Comparison of ENCODE assay signal across 21 cellular contexts in the genomic region with DNA sequence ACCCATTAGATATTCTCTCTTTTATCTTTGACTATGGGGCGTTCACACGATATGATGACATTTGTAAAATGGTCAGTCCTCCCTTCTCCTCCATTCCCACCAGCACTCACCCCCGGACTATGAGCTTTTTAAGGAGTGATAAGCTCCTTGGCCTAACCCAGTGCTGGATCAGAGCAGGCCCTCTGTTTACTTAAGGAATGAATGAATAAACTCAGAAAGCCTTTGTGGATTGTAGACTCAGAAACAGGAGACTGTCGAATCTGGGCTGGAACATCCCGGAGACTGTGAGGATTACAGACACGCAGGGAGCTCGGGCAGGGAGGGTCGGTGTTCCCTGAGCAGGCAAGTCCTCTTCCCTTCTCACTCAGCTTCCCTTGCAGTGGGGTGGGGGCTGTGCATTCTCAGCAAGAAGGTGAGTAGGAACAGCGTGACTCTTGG. TPM values are rescaled to one million over a fixed set of nuclear protein-coding genes. Genes with fewer than 3 reads are reported as not detected.
DNase-seq lines count a peak whose midpoint lies in the region; ATAC-seq and TF ChIP-seq lines count a peak whose summit lies in the region.
"Had no signal": no experiment of that assay in that cellular context is flagged by ENCODE, and none has a peak within 500 bp of the region (broad histone marks: within the 10 kb centered on the region; RNA-seq: fewer than 3 reads in every experiment).

No MANE protein-coding gene starts in this region.

- peak overlapping the region; percentile 12 to 68 (median 57) for H3K27ac Mint-ChIP-seq in nephron
- H3K27ac Mint-ChIP-seq: activated CD8-positive, alpha-beta T cell treated with anti-CD3 and anti-CD28 coated beads for 36 hours; activated T-cell treated with anti-CD3 and anti-CD28 coated beads, Interleukin-2, amount 50 U/mL, for 24 hours had no signal

- peaks cover 38% of the 10 kb centered on the region for H3K4me1 Mint-ChIP-seq in nephron

- H3K9me3 ChIP-seq in right atrium auricular region = no peaks in the 10 kb centered on the region
- H3K9me3 ChIP-seq: ovary had no signal

- H3K4me3 Mint-ChIP-seq in nephron = no peak overlapping the region
- H3K4me3 Mint-ChIP-seq: activated CD8-positive, alpha-beta T cell treated with anti-CD3 and anti-CD28 coated beads for 36 hours; activated T-cell treated with anti-CD3 and anti-CD28 coated beads, Interleukin-2, amount 50 U/mL, for 24 hours had no signal

- H3K36me3 ChIP-seq in right atrium auricular region = no peaks in the 10 kb centered on the region
- no peaks in the 10 kb centered on the region for H3K36me3 ChIP-seq in urinary bladder (ENCODE audit: insufficient read depth)
- H3K36me3 ChIP-seq: ovary had no signal

- H3K4me3 ChIP-seq in right atrium auricular region = no peak overlapping the region
- no peak overlapping the region for H3K4me3 ChIP-seq in fibroblast of the aortic adventitia (ENCODE audit: low read depth, low read length)
- H3K4me3 ChIP-seq in urinary bladder (ENCODE audit: low read depth, low read length) = no peak overlapping the region
- H3K4me3 ChIP-seq: ovary had no signal

- peak; percentile 23 to 70 for ATAC-seq in left cardiac atrium
- no peak for ATAC-seq in GM21360 (IDR thresholded peaks at IDR 0.05; ENCODE audit: unreplicated experiment)
- ATAC-seq: activated CD8-positive, alpha-beta T cell treated with anti-CD3 and anti-CD28 coated beads for 36 hours; esophagus mucosa; stimulated activated naive CD8-positive, alpha-beta T cell treated with anti-CD3 and anti-CD28 coated beads, Interleukin-15, Interleukin-2, amounts not matched to agents 100 U/mL and 50 U/mL, for 24 hours had no signal

- intact Hi-C loops in left cardiac atrium (cut with DNase I) = no loop called here

- no peaks in the 10 kb centered on the region for H3K27me3 ChIP-seq in right atrium auricular region
- H3K27me3 ChIP-seq: ovary had no signal

- H3K9me3 Mint-ChIP-seq in nephron = no peaks in the 10 kb centered on the region
- H3K9me3 Mint-ChIP-seq: activated CD8-positive, alpha-beta T cell treated with anti-CD3 and anti-CD28 coated beads for 36 hours; activated T-cell treated with anti-CD3 and anti-CD28 coated beads, Interleukin-2, amount 50 U/mL, for 24 hours had no signal

- WGBS in urinary bladder = 23% methylated on average over 9 of the region's 9 CpGs

- H3K4me1 ChIP-seq in right atrium auricular region (peaks cover 0 to under 1% of the 10 kb centered on the region in 2 donors), urinary bladder (ENCODE audit: insufficient read depth) (no peaks in the 10 kb centered on the region)

- no peak for TF ChIP-seq CTCF in right atrium auricular region (IDR thresholded peaks at IDR 0.05)
- no peak for TF ChIP-seq CTCF in fibroblast of the aortic adventitia (IDR thresholded peaks at IDR 0.05; ENCODE audit: insufficient read depth, low read length)
- no peak for TF ChIP-seq CTCF in nephron (IDR thresholded peaks at IDR 0.05; ENCODE audit: unreplicated experiment in 3 of 3)

- H3K27me3 Mint-ChIP-seq in nephron (ENCODE audit: low read depth) = peaks cover 9% of the 10 kb centered on the region
- H3K27me3 Mint-ChIP-seq: activated T-cell treated with anti-CD3 and anti-CD28 coated beads, Interleukin-2, amount 50 U/mL, for 24 hours had no signal

- H3K36me3 Mint-ChIP-seq in nephron (ENCODE audit: low read depth) = no peaks in the 10 kb centered on the region

- H3K27ac ChIP-seq in right atrium auricular region (no peak overlapping the region), urinary bladder (ENCODE audit: low read depth) (peak overlapping the region; percentile 27)
- H3K27ac ChIP-seq: ovary had no signal

- DNase-seq in left cardiac atrium (no peak), right atrium auricular region (ENCODE audit: low spot score) (no peak), fibroblast of the aortic adventitia (ENCODE audit: low read depth) (peak; percentile 71), NCI-H2081 (lab: John Stamatoyannopoulos, UW) (no peak)
- DNase-seq in stimulated activated CD4-positive, alpha-beta T cell treated with anti-CD3 and anti-CD28 coated beads, Interleukin-12 subunit alpha, Interleukin-12 subunit beta, amount 100 ng/mL, for 4 hours = no peak
- DNase-seq: activated CD8-positive, alpha-beta T cell treated with anti-CD3 and anti-CD28 coated beads for 36 hours; activated naive CD4-positive, alpha-beta T cell treated with Interleukin-2 at 50 U/mL for 16 hours; activated T-cell treated with anti-CD3 and anti-CD28 coated beads, Interleukin-2, amount 50 U/mL, for 24 hours; anterior cingulate cortex; effector CD4-positive, alpha-beta T cell; hippocampal formation; NCI-H1105 treated with DMSO at 0.1 percent for 48 hours; NCI-H526; ovary; SIG-M5; stimulated activated naive CD8-positive, alpha-beta T cell treated with anti-CD3 and anti-CD28 coated beads, Interleukin-15, Interleukin-2, amounts not matched to agents 100 U/mL and 50 U/mL, for 24 hours; T-helper 1 cell had no signal

RNA-seq across cellular contexts. Expression of gene ZCCHC24, which starts 6.8 kb away (rescaled TPM):
- total RNA-seq in left cardiac atrium = 10 to 100 TPM; 52.9 to 56.6 TPM
- total RNA-seq in right atrium auricular region = 10 to 100 TPM; 45.6 to 85.9 TPM
- 38.8 and 56.0 TPM in 2 replicates for total RNA-seq in fibroblast of the aortic adventitia (ENCODE audit: low replicate concordance)
- total RNA-seq in urinary bladder = 43.5 TPM
- 98.2 TPM for polyA plus RNA-seq in urinary bladder
